ENCODE assay signal across 20 cellular contexts in genomic region chr10:11661441-11661840, GRCh38. TPM values are rescaled to one million over a fixed set of nuclear protein-coding genes. Genes with fewer than 3 reads are reported as not detected.
DNase-seq lines count a peak whose midpoint lies in the region; ATAC-seq and TF ChIP-seq lines count a peak whose summit lies in the region.
"Had no signal": no experiment of that assay in that cellular context is flagged by ENCODE, and none has a peak within 500 bp of the region (broad histone marks: within the 10 kb centered on the region; RNA-seq: fewer than 3 reads in every experiment).

No MANE protein-coding gene starts in this region.

- peak overlapping the region; percentile 81 for H2AFZ ChIP-seq in neuronal stem cell (ENCODE audit: low read length)

- no peak overlapping the region for H3K23ac ChIP-seq in neuronal stem cell (ENCODE audit: low read depth, low read length, poor library complexity)

- H2BK5ac ChIP-seq in neuronal stem cell (ENCODE audit: low read length) = no peak overlapping the region

- H3K18ac ChIP-seq in neuronal stem cell (ENCODE audit: low read length) = no peak overlapping the region

- DNase-seq in activated B cell treated with CpG ODN at 0.5 μM for 24 hours (no peak), neuronal stem cell (ENCODE audit: low spot score) (no peak), HAP-1 (ENCODE audit: low spot score in 2 of 2) (no peak)
- DNase-seq in activated CD4-positive, alpha-beta memory T cell treated with anti-CD3 and anti-CD28 coated beads, Interleukin-2, amount 10 ng/mL, durations not matched to agents 7 days and 5 days = no peak
- DNase-seq: AML-193; CD4-positive, alpha-beta T cell; DMS153; GOT3; NCI-H1436; NCI-H1930; NCI-H345; NCI-H524 treated with DMSO at 0.1 percent for 48 hours; SW 1271 had no signal

- peaks cover 3% of the 10 kb centered on the region; the same call in 1 of the 2 replicates for H3K79me2 ChIP-seq in DOHH2 (ENCODE audit: control insufficient read depth, low read length)

- H4K20me1 ChIP-seq in DOHH2 (ENCODE audit: control insufficient read depth, insufficient read depth, low read depth, low read length) = no peaks in the 10 kb centered on the region

- peaks cover 5% of the 10 kb centered on the region for H3K9me3 Mint-ChIP-seq in activated B cell treated with CpG ODN at 0.5 μM for 24 hours
- H3K9me3 Mint-ChIP-seq in activated CD4-positive, alpha-beta memory T cell treated with anti-CD3 and anti-CD28 coated beads, Interleukin-2, amount 10 ng/mL, durations not matched to agents 7 days and 5 days = peaks cover 3% of the 10 kb centered on the region
- H3K9me3 Mint-ChIP-seq: CD4-positive, alpha-beta T cell had no signal

- H3K4me3 Mint-ChIP-seq in activated B cell treated with CpG ODN at 0.5 μM for 24 hours = no peak overlapping the region
- no peak overlapping the region for H3K4me3 Mint-ChIP-seq in activated CD4-positive, alpha-beta memory T cell treated with anti-CD3 and anti-CD28 coated beads, Interleukin-2, amount 10 ng/mL, durations not matched to agents 7 days and 5 days
- H3K4me3 Mint-ChIP-seq: CD4-positive, alpha-beta T cell had no signal

- peaks cover 7% of the 10 kb centered on the region; the same call in 1 of the 2 replicates for H3K9me3 ChIP-seq in DOHH2 (ENCODE audit: control insufficient read depth, insufficient read depth, low read length)
- H3K9me3 ChIP-seq in neuronal stem cell (replicated peaks in 1 of 2; ENCODE audit: control insufficient read depth in 2 of 2, insufficient read depth in 1 of 2, low read depth in 1 of 2, low read length in 2 of 2) = no peaks in the 10 kb centered on the region
- H3K9me3 ChIP-seq in subcutaneous abdominal adipose tissue (ENCODE audit: control insufficient read depth in 5 of 5, low read length in 5 of 5) = no peaks in the 10 kb centered on the region
- H3K9me3 ChIP-seq in HAP-1 = no peaks in the 10 kb centered on the region

- H3K14ac ChIP-seq in neuronal stem cell (ENCODE audit: low read length) = no peak overlapping the region

- H2BK15ac ChIP-seq in neuronal stem cell (ENCODE audit: low read length) = no peak overlapping the region

- no peaks in the 10 kb centered on the region for H3K9me2 ChIP-seq in DOHH2 (replicated peaks; ENCODE audit: control insufficient read depth, low read length)

- H3K4me2 ChIP-seq in DOHH2 (ENCODE audit: low read length) (peak overlapping the region; percentile 94), neuronal stem cell (ENCODE audit: insufficient read depth, low read length, poor library complexity, severe bottlenecking) (no peak overlapping the region)
- H3K4me2 ChIP-seq: KMS-11 had no signal

- no peak overlapping the region for H2AK5ac ChIP-seq in neuronal stem cell (ENCODE audit: low read depth, low read length)

- no peak overlapping the region for H4K91ac ChIP-seq in neuronal stem cell (ENCODE audit: low read depth, low read length, poor library complexity)

- no peak overlapping the region for H2BK12ac ChIP-seq in neuronal stem cell (ENCODE audit: low read length)

- no peaks in the 10 kb centered on the region for H3K27me3 Mint-ChIP-seq in activated B cell treated with CpG ODN at 0.5 μM for 24 hours
- peaks cover 13% of the 10 kb centered on the region for H3K27me3 Mint-ChIP-seq in activated CD4-positive, alpha-beta memory T cell treated with anti-CD3 and anti-CD28 coated beads, Interleukin-2, amount 10 ng/mL, durations not matched to agents 7 days and 5 days
- H3K27me3 Mint-ChIP-seq: CD4-positive, alpha-beta T cell had no signal

- H3K36me3 ChIP-seq in DOHH2 (ENCODE audit: control insufficient read depth, low read length) (0 out of 2 replicates have a peak, but pooled peaks cover 3% of the 10 kb centered on the region), neuronal stem cell (replicated peaks in 1 of 2; ENCODE audit: control insufficient read depth in 2 of 2, insufficient read depth in 2 of 2, low read length in 2 of 2) (no peaks in the 10 kb centered on the region), subcutaneous abdominal adipose tissue (ENCODE audit: control insufficient read depth in 5 of 5, insufficient read depth in 5 of 5, low read length in 5 of 5) (no peaks in the 10 kb centered on the region), HAP-1 (replicated peaks) (no peaks in the 10 kb centered on the region)

- H3K27ac ChIP-seq in DOHH2 (ENCODE audit: low read depth, low read length) = peak overlapping the region; percentile 99
- no peak overlapping the region for H3K27ac ChIP-seq in neuronal stem cell (replicated peaks; ENCODE audit: low read length)
- peak overlapping the region; percentile 13 for H3K27ac ChIP-seq in subcutaneous abdominal adipose tissue (ENCODE audit: low read depth, low read length)
- H3K27ac ChIP-seq: KMS-11 had no signal

- POLR2A ChIA-PET in activated B cell treated with CpG ODN at 0.5 μM for 24 hours (lab: Charles Lee) = interaction anchor here (0.6 to 2.6 kb wide), 9 partner anchors 13 to 131 kb away, joined by 3 to 16 read pairs (median 5); no protein-coding TSS in a partner anchor
- POLR2A ChIA-PET in activated CD4-positive, alpha-beta memory T cell treated with anti-CD3 and anti-CD28 coated beads, Interleukin-2, amount 10 ng/mL, durations not matched to agents 7 days and 5 days (lab: Charles Lee) = no interaction called here

- H3K4me1 Mint-ChIP-seq in activated B cell treated with CpG ODN at 0.5 μM for 24 hours = peaks cover 62% of the 10 kb centered on the region
- H3K4me1 Mint-ChIP-seq in activated CD4-positive, alpha-beta memory T cell treated with anti-CD3 and anti-CD28 coated beads, Interleukin-2, amount 10 ng/mL, durations not matched to agents 7 days and 5 days = peaks cover 2% of the 10 kb centered on the region

- no peak overlapping the region for H2BK120ac ChIP-seq in neuronal stem cell (ENCODE audit: low read depth, low read length)

- intact Hi-C loops in activated B cell treated with CpG ODN at 0.5 μM for 24 hours (cut with micrococcal nuclease) = loop anchor here (5.0 kb wide), 1 partner anchor 36 kb away; no protein-coding TSS in a partner anchor

- ATAC-seq in activated B cell treated with CpG ODN at 0.5 μM for 24 hours (ENCODE audit: low read depth) (no peak), HG03095 (IDR thresholded peaks at IDR 0.05; ENCODE audit: unreplicated experiment) (no peak)
- ATAC-seq: HepG2, Panc1, Right ventricle myocardium inferior had no signal

- WGBS in neuronal stem cell (ENCODE audit: extremely low coverage in 2 of 2, insufficient read length in 2 of 2, insufficient replicate concordance in 1 of 2), 2 donors = no CpG with 5 or more reads among the region's 5 CpGs

- peaks cover 27% of the 10 kb centered on the region for H3F3A ChIP-seq in DOHH2 (ENCODE audit: control insufficient read depth, insufficient read depth)

- CTCF ChIA-PET in activated B cell treated with CpG ODN at 0.5 μM for 24 hours (lab: Charles Lee) = interaction anchor here (1.2 kb wide), 1 partner anchor 53 kb away, joined by 4 read pairs; no protein-coding TSS in a partner anchor
- CTCF ChIA-PET in activated CD4-positive, alpha-beta memory T cell treated with anti-CD3 and anti-CD28 coated beads, Interleukin-2, amount 10 ng/mL, durations not matched to agents 7 days and 5 days (lab: Charles Lee) = no interaction called here

- H3K27ac Mint-ChIP-seq in activated B cell treated with CpG ODN at 0.5 μM for 24 hours = peak overlapping the region; percentile 96
- no peak overlapping the region for H3K27ac Mint-ChIP-seq in activated CD4-positive, alpha-beta memory T cell treated with anti-CD3 and anti-CD28 coated beads, Interleukin-2, amount 10 ng/mL, durations not matched to agents 7 days and 5 days
- H3K27ac Mint-ChIP-seq: CD4-positive, alpha-beta T cell had no signal

- H3K4ac ChIP-seq in neuronal stem cell (ENCODE audit: low read length) = no peak overlapping the region

- in situ Hi-C loops in HAP-1 (cut with MboI; ENCODE audit: low sequenced_read_pairs) = no loop called here

- no peak overlapping the region for H4K8ac ChIP-seq in neuronal stem cell (ENCODE audit: low read depth, low read length)

- no peaks in the 10 kb centered on the region for H3K36me3 Mint-ChIP-seq in activated B cell treated with CpG ODN at 0.5 μM for 24 hours (ENCODE audit: low read depth)
- H3K36me3 Mint-ChIP-seq in activated CD4-positive, alpha-beta memory T cell treated with anti-CD3 and anti-CD28 coated beads, Interleukin-2, amount 10 ng/mL, durations not matched to agents 7 days and 5 days (ENCODE audit: low read depth) = no peaks in the 10 kb centered on the region

- H3K4me3 ChIP-seq in DOHH2 (ENCODE audit: low read length) (peak overlapping the region; percentile 51), neuronal stem cell (ENCODE audit: low read length in 2 of 2) (no peak overlapping the region), subcutaneous abdominal adipose tissue (ENCODE audit: low read depth in 1 of 5, low read length in 5 of 5) (no peak overlapping the region), HAP-1 (no peak overlapping the region)

- TF ChIP-seq CTCF in DOHH2 (IDR thresholded peaks at IDR 0.05; ENCODE audit: low read depth, low read length, poor library complexity, severe bottlenecking) = no peak
- no peak for TF ChIP-seq CTCF in activated B cell treated with CpG ODN at 0.5 μM for 24 hours (IDR thresholded peaks at IDR 0.05)

- no peaks in the 10 kb centered on the region for H3K79me1 ChIP-seq in neuronal stem cell (ENCODE audit: low read depth, low read length)

- no peak overlapping the region for H3K9ac ChIP-seq in neuronal stem cell (ENCODE audit: low read depth, low read length, poor library complexity)
- H3K9ac ChIP-seq in subcutaneous abdominal adipose tissue (ENCODE audit: low read length in 5 of 5) = peak overlapping the region in 1 of 5 donors; percentile 1
- H3K9ac ChIP-seq: KMS-11 had no signal

- H3K27me3 ChIP-seq in DOHH2 (ENCODE audit: control insufficient read depth, low read length) = no peaks in the 10 kb centered on the region
- peaks cover 0 to 10% (median 0%) of the 10 kb centered on the region in 3 experiments for H3K27me3 ChIP-seq in neuronal stem cell (ENCODE audit: control insufficient read depth in 3 of 3, insufficient read depth in 3 of 3, low read depth in 1 of 3, low read length in 3 of 3)
- H3K27me3 ChIP-seq in subcutaneous abdominal adipose tissue (ENCODE audit: control insufficient read depth in 5 of 5, insufficient read depth in 4 of 5, low read length in 5 of 5) = no peaks in the 10 kb centered on the region
- H3K27me3 ChIP-seq in HAP-1 (ENCODE audit: low read depth) = peaks cover 5% of the 10 kb centered on the region; the same call in 1 of the 2 replicates

- H3K4me1 ChIP-seq in DOHH2 (ENCODE audit: control insufficient read depth, low read length) = peaks cover 77% of the 10 kb centered on the region
- peaks cover 2 to 4% of the 10 kb centered on the region in 2 donors for H3K4me1 ChIP-seq in neuronal stem cell (ENCODE audit: control insufficient read depth in 2 of 2, insufficient read depth in 1 of 2, low read depth in 1 of 2, low read length in 2 of 2)
- H3K4me1 ChIP-seq in subcutaneous abdominal adipose tissue (ENCODE audit: control insufficient read depth in 5 of 5, insufficient read depth in 5 of 5, low read length in 5 of 5) = peaks cover 2 to 12% (median 5%) of the 10 kb centered on the region in 5 donors
- no peaks in the 10 kb centered on the region for H3K4me1 ChIP-seq in HAP-1

RNA-seq across cellular contexts. Expression of gene USP6NL, which starts 50.0 kb away (rescaled TPM):
- total RNA-seq in activated B cell treated with CpG ODN at 0.5 μM for 24 hours = 59.9 and 64.5 TPM in 2 replicates
- 27.6 TPM for polyA plus RNA-seq in neuronal stem cell (2013, experiment 1 of 2)
- 27.7 TPM for polyA plus RNA-seq in neuronal stem cell (2013, experiment 2 of 2)
- under 1 TPM; 0.80 to 0.83 TPM for total RNA-seq in activated CD4-positive, alpha-beta memory T cell treated with anti-CD3 and anti-CD28 coated beads, Interleukin-2, amount 10 ng/mL, durations not matched to agents 7 days and 5 days

Comparison
In these comparisons a context has a peak if more than half of its experiments do, and no peak if none do; other contexts are left out.
1. RNA of gene USP6NL, which starts 50.0 kb away (total RNA-seq): 59.9 to 64.5 TPM in activated B cell treated with CpG ODN at 0.5 μM for 24 hours; 0.80 to 0.83 TPM in activated CD4-positive, alpha-beta memory T cell treated with anti-CD3 and anti-CD28 coated beads, Interleukin-2, amount 10 ng/mL, durations not matched to agents 7 days and 5 days; every median in the first group is over 10 times any median in the second.